Comparison of ENCODE assay signal across 10 cellular contexts in the genomic region with DNA sequence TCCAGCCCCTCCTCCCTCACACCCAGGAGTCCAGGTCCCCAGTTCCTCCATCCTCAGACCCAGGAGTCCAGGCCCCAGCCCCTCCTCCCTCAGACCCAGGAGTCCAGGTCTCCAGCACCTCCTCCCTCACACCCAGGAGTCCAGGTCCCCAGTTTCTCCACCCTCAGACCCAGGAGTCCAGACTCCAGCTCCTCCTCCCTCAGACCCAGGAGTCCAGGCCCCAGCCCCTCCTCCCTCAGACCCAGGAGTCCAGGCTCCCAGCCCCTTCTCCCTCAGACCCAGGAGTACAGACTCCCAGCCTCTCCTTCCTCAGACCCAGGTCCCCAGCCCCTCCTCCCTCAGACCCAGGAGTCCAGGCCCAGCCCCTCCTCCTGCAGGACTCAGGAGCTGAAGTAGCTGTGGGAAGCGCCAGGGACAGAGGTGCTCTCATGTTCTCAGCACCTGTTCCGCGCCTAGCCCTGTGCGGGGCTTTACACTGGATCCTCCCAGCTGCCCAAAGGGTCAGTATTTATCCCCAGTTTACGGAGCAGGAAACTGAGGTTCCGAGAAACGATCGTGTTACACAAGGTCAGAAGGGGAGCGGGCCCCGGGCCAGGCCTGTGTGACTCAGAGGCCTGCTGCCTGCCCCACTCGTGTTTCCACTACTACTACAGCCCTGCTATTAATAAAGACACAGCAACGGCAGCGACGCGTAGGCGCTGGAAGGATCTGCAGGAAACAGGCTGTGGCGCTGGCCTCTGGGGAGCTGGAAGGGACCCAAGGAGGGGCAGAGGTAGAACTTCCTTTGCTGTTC. TPM values are rescaled to one million over a fixed set of nuclear protein-coding genes. Genes with fewer than 3 reads are reported as not detected.
DNase-seq lines count a peak whose midpoint lies in the region; ATAC-seq and TF ChIP-seq lines count a peak whose summit lies in the region.
"Had no signal": no experiment of that assay in that cellular context is flagged by ENCODE, and none has a peak within 500 bp of the region (broad histone marks: within the 10 kb centered on the region; RNA-seq: fewer than 3 reads in every experiment).

No MANE protein-coding gene starts in this region.

- peaks cover 6% of the 10 kb centered on the region for H3K36me3 Mint-ChIP-seq in endothelial cell (ENCODE audit: low read depth, unreplicated experiment)

- ATAC-seq in HG03196 (IDR thresholded peaks at IDR 0.05; ENCODE audit: unreplicated experiment): no peak
- ATAC-seq in GM18502 (IDR thresholded peaks at IDR 0.05; ENCODE audit: poor library complexity, unreplicated experiment): no peak
- ATAC-seq in HG02798 (IDR thresholded peaks at IDR 0.05; ENCODE audit: poor library complexity, unreplicated experiment): no peak

- H3K4me3 ChIP-seq in AG04450 (ENCODE audit: low read depth, low read length) (no peak overlapping the region), mucosa of rectum (ENCODE audit: low read length in 2 of 2) (no peak overlapping the region)

- H3K4me1 ChIP-seq in mucosa of rectum (ENCODE audit: control insufficient read depth in 2 of 2, insufficient read depth in 2 of 2, low read length in 2 of 2): peaks cover 5 to 11% of the 10 kb centered on the region in 2 donors

- H3K4me1 Mint-ChIP-seq in endothelial cell (ENCODE audit: unreplicated experiment): peaks cover 19% of the 10 kb centered on the region

- no peak overlapping the region for H3K9ac ChIP-seq in mucosa of rectum (ENCODE audit: low read depth in 1 of 2, low read length in 2 of 2)

- H3K27ac ChIP-seq in AG04450 (ENCODE audit: low read depth, low read length) (peak overlapping the region; percentile 80), mucosa of rectum (ENCODE audit: low read depth in 2 of 2, low read length in 2 of 2) (peak overlapping the region; percentile 56 to 58)
- H3K27ac ChIP-seq: epithelial cell of prostate had no signal

- peaks cover 9% of the 10 kb centered on the region for H3K9me3 ChIP-seq in AG04450 (ENCODE audit: control insufficient read depth, insufficient read depth, low read length)
- no peaks in the 10 kb centered on the region for H3K9me3 ChIP-seq in mucosa of rectum (ENCODE audit: control insufficient read depth in 2 of 2, low read length in 2 of 2)

- no peak overlapping the region for H3K4me3 Mint-ChIP-seq in endothelial cell (ENCODE audit: unreplicated experiment)

- CTCF ChIA-PET in AG04450 (lab: Charles Lee): interaction anchor here (0.5 to 2.3 kb wide), 4 partner anchors 31 to 239 kb away, joined by 3 to 8 read pairs (median 4); no protein-coding TSS in a partner anchor

- peaks cover 5% of the 10 kb centered on the region for H3K27me3 Mint-ChIP-seq in endothelial cell (ENCODE audit: unreplicated experiment)

- H3K36me3 ChIP-seq in mucosa of rectum (ENCODE audit: control insufficient read depth in 2 of 2, insufficient read depth in 2 of 2, low read length in 2 of 2): no peaks in the 10 kb centered on the region

- TF ChIP-seq CTCF in AG04450 (IDR thresholded peaks at IDR 0.05; ENCODE audit: low read depth, low read length) (no peak), endothelial cell (IDR thresholded peaks at IDR 0.05; ENCODE audit: unreplicated experiment) (no peak), GM20000 (IDR thresholded peaks at IDR 0.05; ENCODE audit: extremely low read depth, missing control alignments) (no peak)

- peak; percentile 43 for DNase-seq in AG04450 (ENCODE audit: low read depth, low spot score)
- peak; percentile 25 for DNase-seq in LHCN-M2 (ENCODE audit: low read depth)
- DNase-seq in endothelial cell (ENCODE audit: low spot score): no peak
- DNase-seq in GM20000 (ENCODE audit: low spot score): no peak
- DNase-seq: DMS153 had no signal

- no peaks in the 10 kb centered on the region for H3K9me3 Mint-ChIP-seq in endothelial cell (ENCODE audit: unreplicated experiment)

- peak overlapping the region; percentile 55 for H3K27ac Mint-ChIP-seq in endothelial cell (ENCODE audit: unreplicated experiment)

- POLR2A ChIA-PET in AG04450 (lab: Yijun Ruan, JAX): interaction anchor here (0.5 to 1.5 kb wide), 6 partner anchors 12 to 77 kb away, joined by 3 to 9 read pairs (median 4); a partner anchor contains a TSS

- H3K27me3 ChIP-seq in AG04450 (ENCODE audit: control insufficient read depth, insufficient read depth, low read length) (no peaks in the 10 kb centered on the region), mucosa of rectum (ENCODE audit: control insufficient read depth in 2 of 2, insufficient read depth in 2 of 2, low read length in 2 of 2) (peaks cover 0 to 3% of the 10 kb centered on the region in 2 donors)

RNA-seq across cellular contexts. Expression of a gene that starts 1.7 kb away (rescaled TPM):
- polyA plus RNA-seq in AG04450 (2011; rRNA removed): not detected in 2 replicates
- not detected in 2 replicates for polyA minus RNA-seq in AG04450 (2011; rRNA and poly(A)+ RNA removed)
- 0.17 and 0.26 TPM in 2 replicates for total RNA-seq in LHCN-M2 (2014; rRNA removed)
- polyA plus RNA-seq in LHCN-M2 (2012): 0.24 TPM
- 3.6 TPM for total RNA-seq in endothelial cell (ENCODE audit: unreplicated experiment)

RNA-seq across cellular contexts. Expression of a gene that starts 10.1 kb away (rescaled TPM):
- 0.10 and 0.15 TPM in 2 replicates for polyA plus RNA-seq in AG04450 (2011; rRNA removed)
- polyA minus RNA-seq in AG04450 (2011; rRNA and poly(A)+ RNA removed): not detected in 2 replicates
- 0.71 and 1.5 TPM in 2 replicates for total RNA-seq in LHCN-M2 (2014; rRNA removed)
- polyA plus RNA-seq in LHCN-M2 (2012): 0.49 TPM
- total RNA-seq in endothelial cell (ENCODE audit: unreplicated experiment): 0.69 TPM

RNA-seq across cellular contexts. Expression of a gene that starts 33.6 kb away (rescaled TPM):
- polyA plus RNA-seq in AG04450 (2011; rRNA removed): 4.2 and 5.1 TPM in 2 replicates
- 4.9 and 11.8 TPM in 2 replicates for polyA minus RNA-seq in AG04450 (2011; rRNA and poly(A)+ RNA removed)
- total RNA-seq in LHCN-M2 (2014; rRNA removed) (7.3 and 7.7 TPM in 2 replicates), endothelial cell (ENCODE audit: unreplicated experiment) (36.4 TPM)
- 14.0 TPM for polyA plus RNA-seq in LHCN-M2 (2012)

RNA-seq across cellular contexts. Expression of a gene that starts 52.3 kb away (rescaled TPM):
- 3.7 and 4.5 TPM in 2 replicates for polyA plus RNA-seq in AG04450 (2011; rRNA removed)
- 4.1 and 4.5 TPM in 2 replicates for polyA minus RNA-seq in AG04450 (2011; rRNA and poly(A)+ RNA removed)
- total RNA-seq in LHCN-M2 (2014; rRNA removed): 4.7 and 7.4 TPM in 2 replicates
- polyA plus RNA-seq in LHCN-M2 (2012): 9.0 TPM
- total RNA-seq in endothelial cell (ENCODE audit: unreplicated experiment): 21.5 TPM

RNA-seq across cellular contexts. Expression of a gene that starts 53.1 kb away (rescaled TPM):
- 2.6 and 3.5 TPM in 2 replicates for polyA plus RNA-seq in AG04450 (2011; rRNA removed)
- polyA minus RNA-seq in AG04450 (2011; rRNA and poly(A)+ RNA removed): 1.2 and 1.5 TPM in 2 replicates
- total RNA-seq in LHCN-M2 (2014; rRNA removed) (13.4 and 14.0 TPM in 2 replicates), endothelial cell (ENCODE audit: unreplicated experiment) (9.3 TPM)
- 11.2 TPM for polyA plus RNA-seq in LHCN-M2 (2012)

Comparison
In these comparisons a context has a peak if more than half of its experiments do, and no peak if none do; other contexts are left out.
1. DNase-seq: peak in AG04450 (single experiment) and LHCN-M2 (single experiment); none in endothelial cell (single experiment) and GM20000 (single experiment).